18 cellular contexts compared by ENCODE assay signal in the genomic region with DNA sequence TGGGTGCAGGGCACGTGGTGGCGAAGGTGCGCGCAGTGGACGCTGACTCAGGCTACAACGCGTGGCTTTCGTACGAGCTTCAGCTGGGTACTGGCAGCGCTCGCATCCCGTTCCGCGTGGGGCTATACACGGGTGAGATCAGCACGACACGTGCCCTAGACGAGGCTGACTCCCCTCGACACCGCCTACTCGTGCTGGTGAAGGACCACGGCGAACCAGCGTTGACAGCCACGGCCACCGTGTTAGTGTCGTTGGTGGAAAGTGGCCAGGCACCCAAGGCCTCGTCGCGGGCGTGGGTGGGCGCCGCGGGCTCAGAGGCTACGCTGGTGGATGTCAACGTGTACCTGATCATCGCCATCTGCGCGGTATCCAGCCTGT. TPM values are rescaled to one million over a fixed set of nuclear protein-coding genes. Genes with fewer than 3 reads are reported as not detected.
DNase-seq lines count a peak whose midpoint lies in the region; TF ChIP-seq lines count a peak whose summit lies in the region.
"Had no signal": no experiment of that assay in that cellular context is flagged by ENCODE, and none has a peak within 500 bp of the region (broad histone marks: within the 10 kb centered on the region; RNA-seq: fewer than 3 reads in every experiment).

No MANE protein-coding gene starts in this region.

- no peak overlapping the region for H3K4me2 ChIP-seq in neuronal stem cell (ENCODE audit: insufficient read depth, low read length, poor library complexity, severe bottlenecking)

- H2BK120ac ChIP-seq in neuronal stem cell (ENCODE audit: low read depth, low read length), result no peak overlapping the region

- DNase-seq in chondrocyte (ENCODE audit: low spot score) (peak; percentile 85), endodermal cell (peak; percentile 36), neuronal stem cell (ENCODE audit: low spot score) (no peak), NCI-H2081 (lab: John Stamatoyannopoulos, UW) (no peak), iPS-NIHi7 (ENCODE audit: extremely low spot score) (no peak), prostate gland (ENCODE audit: low spot score) (no peak)
- DNase-seq: C1 segment of cervical spinal cord; CD4-positive, CD25-positive, alpha-beta regulatory T cell; CD8-positive, alpha-beta memory T cell; DMS 273 treated with DMSO at 0.1 percent for 48 hours; DMS79; EL; GDM1; GM23248; H9 had no signal

- H3K36me3 ChIP-seq in endodermal cell (ENCODE audit: control insufficient read depth, insufficient read depth, low read length) (no peaks in the 10 kb centered on the region), neuronal stem cell (replicated peaks in 1 of 2; ENCODE audit: control insufficient read depth in 2 of 2, insufficient read depth in 2 of 2, low read length in 2 of 2) (peaks cover 2 to 8% of the 10 kb centered on the region in 2 donors), prostate gland (no peaks in the 10 kb centered on the region)

- H3K9ac ChIP-seq in endodermal cell (ENCODE audit: extremely low read depth, low read length, poor library complexity, severe bottlenecking), result no peak overlapping the region
- peak overlapping the region; percentile 63 for H3K9ac ChIP-seq in neuronal stem cell (ENCODE audit: low read depth, low read length, poor library complexity)
- H3K9ac ChIP-seq: GM23248 had no signal

- H3K4ac ChIP-seq in neuronal stem cell (ENCODE audit: low read length), result no peak overlapping the region

- H3K4me3 Mint-ChIP-seq in chondrocyte (ENCODE audit: unreplicated experiment) (no peak overlapping the region), endodermal cell (no peak overlapping the region)
- H3K4me3 Mint-ChIP-seq: CD4-positive, CD25-positive, alpha-beta regulatory T cell; CD8-positive, alpha-beta memory T cell; H9 had no signal

- H3K36me3 Mint-ChIP-seq in chondrocyte (ENCODE audit: low read depth) (peaks cover 7% of the 10 kb centered on the region), endodermal cell (ENCODE audit: low read depth) (peaks cover 15% of the 10 kb centered on the region)
- H3K36me3 Mint-ChIP-seq: CD4-positive, CD25-positive, alpha-beta regulatory T cell had no signal

- H3K27me3 ChIP-seq in endodermal cell (ENCODE audit: control insufficient read depth, insufficient read depth, low read length, poor library complexity, severe bottlenecking) (no peaks in the 10 kb centered on the region), neuronal stem cell (ENCODE audit: control insufficient read depth in 3 of 3, insufficient read depth in 3 of 3, low read depth in 1 of 3, low read length in 3 of 3) (no peaks in the 10 kb centered on the region), prostate gland (replicated peaks; ENCODE audit: insufficient read depth) (peaks cover 4% of the 10 kb centered on the region)

- 92 to 96% methylated on average over 22 to 39 of the region's 39 CpGs for WGBS in endodermal cell (ENCODE audit: insufficient coverage in 1 of 2, insufficient read length in 1 of 2), 2 experiments
- WGBS in neuronal stem cell (ENCODE audit: extremely low coverage in 2 of 2, insufficient read length in 2 of 2, insufficient replicate concordance in 1 of 2), 2 donors, result no CpG with 5 or more reads among the region's 39 CpGs
- 53% methylated on average over 38 of the region's 39 CpGs for WGBS in prostate gland

- H2AK5ac ChIP-seq in neuronal stem cell (ENCODE audit: low read depth, low read length), result no peak overlapping the region

- no peak overlapping the region for H4K91ac ChIP-seq in neuronal stem cell (ENCODE audit: low read depth, low read length, poor library complexity)

- no peaks in the 10 kb centered on the region for H3K4me1 ChIP-seq in endodermal cell (ENCODE audit: control insufficient read depth, insufficient read depth, low read length)
- no peaks in the 10 kb centered on the region for H3K4me1 ChIP-seq in neuronal stem cell (ENCODE audit: control insufficient read depth in 2 of 2, insufficient read depth in 1 of 2, low read depth in 1 of 2, low read length in 2 of 2)
- no peaks in the 10 kb centered on the region for H3K4me1 ChIP-seq in prostate gland (replicated peaks)

- H3K27ac ChIP-seq in endodermal cell (ENCODE audit: low read depth, low read length), result no peak overlapping the region
- H3K27ac ChIP-seq in neuronal stem cell (replicated peaks; ENCODE audit: low read length), result no peak overlapping the region
- no peak overlapping the region for H3K27ac ChIP-seq in prostate gland
- H3K27ac ChIP-seq: GM23248 had no signal

- no peak overlapping the region for H3K18ac ChIP-seq in neuronal stem cell (ENCODE audit: low read length)

- H2AFZ ChIP-seq in neuronal stem cell (ENCODE audit: low read length), result no peak overlapping the region
- H2AFZ ChIP-seq: GM23248 had no signal

- no peak for TF ChIP-seq POLR2A in prostate gland (IDR thresholded peaks at IDR 0.05)

- H4K8ac ChIP-seq in neuronal stem cell (ENCODE audit: low read depth, low read length), result peak overlapping the region; percentile 52

- H3K27ac Mint-ChIP-seq in chondrocyte (ENCODE audit: unreplicated experiment), result no peak overlapping the region
- no peak overlapping the region for H3K27ac Mint-ChIP-seq in endodermal cell
- H3K27ac Mint-ChIP-seq: CD4-positive, CD25-positive, alpha-beta regulatory T cell; CD8-positive, alpha-beta memory T cell; H9 had no signal

- H3K9me3 Mint-ChIP-seq in chondrocyte (ENCODE audit: low read depth) (peaks cover 46% of the 10 kb centered on the region), endodermal cell (peaks cover 11% of the 10 kb centered on the region)

- H3K4me3 ChIP-seq in endodermal cell (ENCODE audit: low read length) (no peak overlapping the region), neuronal stem cell (ENCODE audit: low read length in 2 of 2) (peak overlapping the region in 1 of 2 donors; percentile 69), prostate gland (no peak overlapping the region)
- H3K4me3 ChIP-seq: GM12878, GM23248 had no signal

- peaks cover 3% of the 10 kb centered on the region for H3K79me1 ChIP-seq in neuronal stem cell (ENCODE audit: low read depth, low read length)

- H2BK15ac ChIP-seq in neuronal stem cell (ENCODE audit: low read length), result no peak overlapping the region

- H3K9me3 ChIP-seq in endodermal cell (ENCODE audit: control insufficient read depth, low read length) (peaks cover 9% of the 10 kb centered on the region), neuronal stem cell (replicated peaks in 1 of 2; ENCODE audit: control insufficient read depth in 2 of 2, insufficient read depth in 1 of 2, low read depth in 1 of 2, low read length in 2 of 2) (peaks cover 24 to 58% of the 10 kb centered on the region in 2 donors), prostate gland (no peaks in the 10 kb centered on the region)

- peak overlapping the region; percentile 31 for H3K14ac ChIP-seq in neuronal stem cell (ENCODE audit: low read length)

- H2BK12ac ChIP-seq in neuronal stem cell (ENCODE audit: low read length), result peak overlapping the region; percentile 41

- H3K27me3 Mint-ChIP-seq in chondrocyte (ENCODE audit: low read depth) (no peaks in the 10 kb centered on the region), endodermal cell (ENCODE audit: insufficient read depth) (no peaks in the 10 kb centered on the region)

- peak overlapping the region; percentile 89 for H3K23ac ChIP-seq in neuronal stem cell (ENCODE audit: low read depth, low read length, poor library complexity)

- intact Hi-C loops in prostate gland (cut with DNase I), result no loop called here

- no peak overlapping the region for H2BK5ac ChIP-seq in neuronal stem cell (ENCODE audit: low read length)

- no peaks in the 10 kb centered on the region for H3K4me1 Mint-ChIP-seq in chondrocyte (ENCODE audit: low read depth)
- H3K4me1 Mint-ChIP-seq in endodermal cell, result peaks cover 2% of the 10 kb centered on the region
- H3K4me1 Mint-ChIP-seq: CD4-positive, CD25-positive, alpha-beta regulatory T cell; CD8-positive, alpha-beta memory T cell; H9 had no signal

- no peak for TF ChIP-seq CTCF in chondrocyte (IDR thresholded peaks at IDR 0.05)
- no peak for TF ChIP-seq CTCF in endodermal cell (conservative IDR thresholded peaks at IDR 0.05)
- TF ChIP-seq CTCF in prostate gland (IDR thresholded peaks at IDR 0.05), result no peak

RNA-seq across cellular contexts. Expression of gene PCDHA2, which starts 2.1 kb away (rescaled TPM):
- total RNA-seq in chondrocyte, result 0.75 to 1.2 TPM (median 0.77 TPM) in 3 replicates
- total RNA-seq in endodermal cell, result 1 to 10 TPM; 1.4 to 2.3 TPM
- polyA plus RNA-seq in endodermal cell (2013, experiment 1 of 2), result 2.3 TPM
- polyA plus RNA-seq in endodermal cell (2013, experiment 2 of 2), result 2.7 TPM
- 0.92 TPM for polyA plus RNA-seq in neuronal stem cell (2013, experiment 1 of 2)
- 0.97 TPM for polyA plus RNA-seq in neuronal stem cell (2013, experiment 2 of 2)
- total RNA-seq in prostate gland, result under 1 TPM in 1 of 2 donors, not detected in 1; 0.80 TPM
- total RNA-seq: CD4-positive, CD25-positive, alpha-beta regulatory T cell; CD8-positive, alpha-beta memory T cell; GM23248 had no signal
- polyA plus RNA-seq: BJ; CD4-positive, CD25-positive, alpha-beta regulatory T cell; CD8-positive, alpha-beta memory T cell had no signal

RNA-seq across cellular contexts. Expression of gene PCDHA3, which starts 4.2 kb away (rescaled TPM):
- total RNA-seq in chondrocyte, result 0.19 to 0.28 TPM (median 0.20 TPM) in 3 replicates
- total RNA-seq in endodermal cell, result 1 to 10 TPM; 1.3 to 2.8 TPM
- polyA plus RNA-seq in endodermal cell (2013, experiment 1 of 2), result 0.75 TPM
- polyA plus RNA-seq in endodermal cell (2013, experiment 2 of 2), result 0.75 TPM
- polyA plus RNA-seq in neuronal stem cell (2013, experiment 1 of 2), result 0.64 TPM
- polyA plus RNA-seq in neuronal stem cell (2013, experiment 2 of 2), result 0.84 TPM
- 1 to 10 TPM in 1 of 2 donors, under 1 TPM in 1; 0.09 to 1.0 TPM for total RNA-seq in prostate gland
- total RNA-seq: CD4-positive, CD25-positive, alpha-beta regulatory T cell; CD8-positive, alpha-beta memory T cell; GM12878; GM23248; H9 had no signal
- polyA plus RNA-seq: CD4-positive, CD25-positive, alpha-beta regulatory T cell; CD8-positive, alpha-beta memory T cell had no signal

RNA-seq across cellular contexts. Expression of gene PCDHA4, which starts 10.2 kb away (rescaled TPM):
- total RNA-seq in chondrocyte (7.1 to 11.1 TPM (median 8.3 TPM) in 3 replicates), endodermal cell (1 to 10 TPM; 5.6 to 6.3 TPM), prostate gland (1 to 10 TPM; 2.3 to 2.4 TPM)
- polyA plus RNA-seq in endodermal cell (2013, experiment 1 of 2), result 12.4 TPM
- 13.2 TPM for polyA plus RNA-seq in endodermal cell (2013, experiment 2 of 2)
- 2.9 TPM for polyA plus RNA-seq in neuronal stem cell (2013, experiment 1 of 2)
- polyA plus RNA-seq in neuronal stem cell (2013, experiment 2 of 2), result 2.7 TPM
- total RNA-seq: CD4-positive, CD25-positive, alpha-beta regulatory T cell; CD8-positive, alpha-beta memory T cell; GM12878; GM23248 had no signal
- polyA plus RNA-seq: CD4-positive, CD25-positive, alpha-beta regulatory T cell; CD8-positive, alpha-beta memory T cell; GM12878; GM23248 had no signal

RNA-seq across cellular contexts. Expression of gene PCDHA1, which starts 10.8 kb away (rescaled TPM):
- total RNA-seq in chondrocyte (not detected in 3 replicates), endodermal cell (1 to 10 TPM in 1 of 2 donors, under 1 TPM in 1; 0.18 to 2.9 TPM), prostate gland (under 1 TPM in 1 of 2 donors, not detected in 1; 0.85 TPM)
- not detected for polyA plus RNA-seq in endodermal cell (2013, experiment 1 of 2)
- not detected for polyA plus RNA-seq in endodermal cell (2013, experiment 2 of 2)
- 1.0 TPM for polyA plus RNA-seq in neuronal stem cell (2013, experiment 1 of 2)
- 1.0 TPM for polyA plus RNA-seq in neuronal stem cell (2013, experiment 2 of 2)
- total RNA-seq: A172; CD4-positive, CD25-positive, alpha-beta regulatory T cell; CD8-positive, alpha-beta memory T cell; GM12878; GM23248 had no signal
- polyA plus RNA-seq: CD4-positive, CD25-positive, alpha-beta regulatory T cell; CD8-positive, alpha-beta memory T cell; GM23248 had no signal

RNA-seq across cellular contexts. Expression of gene PCDHA5, which starts 24.7 kb away (rescaled TPM):
- total RNA-seq in chondrocyte (0.32 to 0.99 TPM (median 0.62 TPM) in 3 replicates), endodermal cell (1 to 10 TPM; 1.8 to 1.9 TPM), prostate gland (under 1 TPM in 1 of 2 donors, not detected in 1; 0.14 TPM)
- polyA plus RNA-seq in endodermal cell (2013, experiment 1 of 2), result 0.85 TPM
- polyA plus RNA-seq in endodermal cell (2013, experiment 2 of 2), result 0.79 TPM
- polyA plus RNA-seq in neuronal stem cell (2013, experiment 1 of 2), result 0.32 TPM
- 0.25 TPM for polyA plus RNA-seq in neuronal stem cell (2013, experiment 2 of 2)
- total RNA-seq: CD4-positive, CD25-positive, alpha-beta regulatory T cell; CD8-positive, alpha-beta memory T cell; GM23248 had no signal
- polyA plus RNA-seq: BJ; CD4-positive, CD25-positive, alpha-beta regulatory T cell; CD8-positive, alpha-beta memory T cell; GM12878; GM23248 had no signal

Comparison
In these comparisons a context has a peak if more than half of its experiments do, and no peak if none do; other contexts are left out.
1. DNase-seq: peak in chondrocyte (single experiment) and endodermal cell (single experiment); none in neuronal stem cell (single experiment), NCI-H2081 (0 of 2), iPS-NIHi7 (single experiment) and prostate gland (single experiment).